In the genomic region with DNA sequence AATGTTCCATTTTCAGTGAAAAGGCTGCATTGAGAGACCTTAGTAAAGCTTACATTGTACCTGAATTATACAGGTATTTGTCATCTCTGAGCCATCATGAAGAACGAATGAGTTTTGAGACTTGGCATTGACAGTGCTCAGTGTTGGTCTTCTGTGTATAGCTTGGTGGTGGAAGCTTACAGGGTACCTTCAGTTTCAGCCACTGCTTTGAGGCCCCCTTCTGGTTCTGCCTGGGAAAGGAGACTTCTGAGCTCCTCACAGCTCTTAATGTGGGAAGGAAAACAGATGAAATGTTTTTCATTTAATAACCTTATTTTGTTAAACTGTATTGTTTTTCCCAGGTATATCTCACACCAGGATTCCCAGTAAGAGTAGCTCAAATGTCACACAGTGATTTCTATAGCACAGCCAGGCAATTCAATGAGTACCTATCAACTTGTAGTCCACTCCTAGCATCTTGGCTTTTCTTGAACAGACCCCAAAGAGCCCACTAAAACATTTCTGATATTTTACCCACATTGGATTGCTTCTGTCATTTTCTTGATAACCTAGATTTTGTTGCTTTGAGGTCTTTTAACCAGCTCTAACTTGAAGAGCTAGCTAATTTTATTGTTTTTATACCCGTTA, we compare ENCODE assay signal across 8 cellular contexts. TPM values are rescaled to one million over a fixed set of nuclear protein-coding genes. Genes with fewer than 3 reads are reported as not detected.
DNase-seq lines count a peak whose midpoint lies in the region; ATAC-seq and TF ChIP-seq lines count a peak whose summit lies in the region.

No MANE protein-coding gene starts in this region.

- no peak overlapping the region for H3K27ac Mint-ChIP-seq in Calu3 (ENCODE audit: unreplicated experiment)
- H3K27ac Mint-ChIP-seq in activated naive CD4-positive, alpha-beta T cell treated with anti-CD3 and anti-CD28 coated beads for 36 hours = no peak overlapping the region

- TF ChIP-seq CTCF in Calu3 (IDR thresholded peaks at IDR 0.05; ENCODE audit: unreplicated experiment) = peak; percentile 59

- peak; percentile 64 for DNase-seq in Calu3
- peak; percentile 46 to 66 for DNase-seq in NCI-H2081 (lab: John Stamatoyannopoulos, UW)
- DNase-seq in activated naive CD4-positive, alpha-beta T cell treated with anti-CD3 and anti-CD28 coated beads for 36 hours = peak; percentile 53
- DNase-seq in iPS-NIHi7 (ENCODE audit: extremely low spot score) = peak; percentile 53
- DNase-seq in superior temporal gyrus (ENCODE audit: extremely low spot score) = peak; percentile 84
- DNase-seq in ureter (ENCODE audit: low spot score) = no peak

- ATAC-seq in GM18861 (IDR thresholded peaks at IDR 0.05; ENCODE audit: unreplicated experiment) (peak; percentile 93), HG02938 (IDR thresholded peaks at IDR 0.05; ENCODE audit: unreplicated experiment) (peak; percentile 94)

- no peak overlapping the region for H3K4me3 Mint-ChIP-seq in Calu3 (ENCODE audit: low read depth, unreplicated experiment)
- no peak overlapping the region for H3K4me3 Mint-ChIP-seq in activated naive CD4-positive, alpha-beta T cell treated with anti-CD3 and anti-CD28 coated beads for 36 hours

- CTCF ChIA-PET in Calu3 (lab: Charles Lee) = interaction anchor here (0.5 to 1.1 kb wide), 6 partner anchors 9 to 361 kb away, joined by 3 to 13 read pairs (median 4); a partner anchor contains a TSS
- CTCF ChIA-PET in activated naive CD4-positive, alpha-beta T cell treated with anti-CD3 and anti-CD28 coated beads for 36 hours (lab: Charles Lee) = interaction anchor here (0.9 to 1.5 kb wide), 4 partner anchors 9 to 361 kb away, joined by 3 to 9 read pairs (median 3); a partner anchor contains a TSS

- H3K36me3 Mint-ChIP-seq in Calu3 (ENCODE audit: insufficient read depth, unreplicated experiment) = no peaks in the 10 kb centered on the region
- no peaks in the 10 kb centered on the region for H3K36me3 Mint-ChIP-seq in activated naive CD4-positive, alpha-beta T cell treated with anti-CD3 and anti-CD28 coated beads for 36 hours (ENCODE audit: low read depth)

- no peaks in the 10 kb centered on the region for H3K9me3 Mint-ChIP-seq in Calu3 (ENCODE audit: low read depth, unreplicated experiment)
- no peaks in the 10 kb centered on the region for H3K9me3 Mint-ChIP-seq in activated naive CD4-positive, alpha-beta T cell treated with anti-CD3 and anti-CD28 coated beads for 36 hours

- intact Hi-C loops in Calu3 (cut with micrococcal nuclease; ENCODE audit: unreplicated experiment) = loop anchor here (1.0 to 2.0 kb wide), 3 partner anchors 142 to 360 kb away; a partner anchor contains a TSS
- intact Hi-C loops in activated naive CD4-positive, alpha-beta T cell treated with anti-CD3 and anti-CD28 coated beads for 36 hours (cut with micrococcal nuclease) = loop anchor here (1.0 kb wide), 1 partner anchor 361 kb away; a partner anchor contains a TSS

- no TSS peak for BruUV-seq in Calu3 (replicated peaks; lab: Mats Ljungman, UMichigan)

- no peaks in the 10 kb centered on the region for H3K27me3 Mint-ChIP-seq in Calu3 (ENCODE audit: unreplicated experiment)
- no peaks in the 10 kb centered on the region for H3K27me3 Mint-ChIP-seq in activated naive CD4-positive, alpha-beta T cell treated with anti-CD3 and anti-CD28 coated beads for 36 hours (ENCODE audit: low read depth)

- H3K4me1 Mint-ChIP-seq in Calu3 (ENCODE audit: low read depth, unreplicated experiment) = peaks cover 11% of the 10 kb centered on the region
- peaks cover 18% of the 10 kb centered on the region for H3K4me1 Mint-ChIP-seq in activated naive CD4-positive, alpha-beta T cell treated with anti-CD3 and anti-CD28 coated beads for 36 hours (ENCODE audit: low read depth)

RNA-seq across cellular contexts. Expression of a gene that starts 5.6 kb away (rescaled TPM):
- total RNA-seq in Calu3 (2022) (1.9 and 2.2 TPM in 2 replicates), ureter (2.8 TPM)
- under 1 TPM; 0.76 to 0.99 TPM for total RNA-seq in activated naive CD4-positive, alpha-beta T cell treated with anti-CD3 and anti-CD28 coated beads for 36 hours

RNA-seq across cellular contexts. Expression of a gene that starts 6.4 kb away (rescaled TPM):
- 117 and 120 TPM in 2 replicates for total RNA-seq in Calu3 (2022)
- 10 to 100 TPM; 46.6 to 55.7 TPM for total RNA-seq in activated naive CD4-positive, alpha-beta T cell treated with anti-CD3 and anti-CD28 coated beads for 36 hours
- total RNA-seq in ureter = 55.4 TPM
